Comparison of ENCODE assay signal across 1 cellular context in the genomic region with DNA sequence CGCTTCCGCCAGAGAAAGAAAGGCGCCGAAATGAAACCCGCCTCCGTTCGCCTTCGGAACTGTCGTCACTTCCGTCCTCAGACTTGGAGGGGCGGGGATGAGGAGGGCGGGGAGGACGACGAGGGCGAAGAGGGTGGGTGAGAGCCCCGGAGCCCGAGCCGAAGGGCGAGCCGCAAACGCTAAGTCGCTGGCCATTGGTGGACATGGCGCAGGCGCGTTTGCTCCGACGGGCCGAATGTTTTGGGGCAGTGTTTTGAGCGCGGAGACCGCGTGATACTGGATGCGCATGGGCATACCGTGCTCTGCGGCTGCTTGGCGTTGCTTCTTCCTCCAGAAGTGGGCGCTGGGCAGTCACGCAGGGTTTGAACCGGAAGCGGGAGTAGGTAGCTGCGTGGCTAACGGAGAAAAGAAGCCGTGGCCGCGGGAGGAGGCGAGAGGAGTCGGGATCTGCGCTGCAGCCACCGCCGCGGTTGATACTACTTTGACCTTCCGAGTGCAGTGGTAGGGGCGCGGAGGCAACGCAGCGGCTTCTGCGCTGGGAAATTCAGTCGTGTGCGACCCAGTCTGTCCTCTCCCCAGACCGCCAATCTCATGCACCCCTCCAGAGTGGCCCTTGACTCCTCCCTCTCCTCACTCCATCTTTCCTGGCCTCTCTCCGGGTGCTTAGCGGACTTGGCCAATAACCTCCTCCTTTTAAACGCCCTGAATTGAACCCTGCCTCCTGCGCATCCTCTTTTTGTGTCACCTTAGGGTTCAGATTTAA.
TF ChIP-seq lines count a peak whose summit lies in the region.

Gene ATM, plus strand, starts transcription at position 382 of the 763 bp plus-strand sequence. CDS start 4,558 bp downstream, outside the sequence.

TF ChIP-seq in HepG2, 621 proteins besides CTCF, POLR2A, EP300 and RAD21 (continued from another document and continues in another):
- TF ChIP-seq FOXM1 (CRISPR knock-in tag; IDR thresholded peaks at IDR 0.05) (no peak), ZNF557 (CRISPR knock-in tag; IDR thresholded peaks at IDR 0.05) (no peak), ZBTB21 (CRISPR knock-in tag; IDR thresholded peaks at IDR 0.05) (no peak), ZNF512 (CRISPR knock-in tag; IDR thresholded peaks at IDR 0.05) (no peak), ZNF556 (CRISPR knock-in tag; IDR thresholded peaks at IDR 0.05; ENCODE audit: borderline replicate concordance) (no peak; the same call in none of the 2 replicates), ZBTB14 (CRISPR knock-in tag; IDR thresholded peaks at IDR 0.05) (no peak), ZNF788 (CRISPR knock-in tag; IDR thresholded peaks at IDR 0.05; ENCODE audit: borderline replicate concordance) (no peak; the same call in 1 of the 2 replicates), ZBTB49 (CRISPR knock-in tag; IDR thresholded peaks at IDR 0.05; ENCODE audit: borderline replicate concordance) (no peak), ZGPAT (CRISPR knock-in tag; IDR thresholded peaks at IDR 0.05) (peak; percentile 95), NR3C1 (CRISPR knock-in tag; IDR thresholded peaks at IDR 0.05) (no peak), ZMYM4 (CRISPR knock-in tag; IDR thresholded peaks at IDR 0.05) (peak; percentile 98), TAF1 (CRISPR knock-in tag; IDR thresholded peaks at IDR 0.05) (peak; percentile 81), PBX2 (CRISPR knock-in tag; IDR thresholded peaks at IDR 0.05) (no peak), ZNF816 (CRISPR knock-in tag; IDR thresholded peaks at IDR 0.05; ENCODE audit: borderline replicate concordance) (peak; percentile 92; the same call in 1 of the 2 replicates), PAX8 (CRISPR knock-in tag; IDR thresholded peaks at IDR 0.05; ENCODE audit: borderline replicate concordance) (no peak), FOXO4 (CRISPR knock-in tag; conservative IDR thresholded peaks at IDR 0.05) (no peak), SNAI1 (CRISPR knock-in tag; IDR thresholded peaks at IDR 0.05; ENCODE audit: borderline replicate concordance) (no peak), STAG1 (CRISPR knock-in tag; IDR thresholded peaks at IDR 0.05) (peak; percentile 68), ARID2 (CRISPR knock-in tag; IDR thresholded peaks at IDR 0.05; ENCODE audit: borderline replicate concordance) (peak; percentile 23; the same call in 1 of the 2 replicates), ZNF121 (CRISPR knock-in tag; IDR thresholded peaks at IDR 0.05) (peak; percentile 75), ZNF597 (CRISPR knock-in tag; IDR thresholded peaks at IDR 0.05) (no peak), IKZF5 (CRISPR knock-in tag; IDR thresholded peaks at IDR 0.05) (no peak; the same call in 1 of the 2 replicates), SNAPC4 (CRISPR knock-in tag; IDR thresholded peaks at IDR 0.05) (peak; percentile 62; the same call in 1 of the 2 replicates), DRAP1 (CRISPR knock-in tag; IDR thresholded peaks at IDR 0.05) (peak; percentile 72), ZNF562 (CRISPR knock-in tag; IDR thresholded peaks at IDR 0.05; ENCODE audit: borderline replicate concordance) (no peak), ZFP91 (CRISPR knock-in tag; IDR thresholded peaks at IDR 0.05; ENCODE audit: borderline replicate concordance) (peak; percentile 84; the same call in 1 of the 2 replicates), ZNF317 (CRISPR knock-in tag; IDR thresholded peaks at IDR 0.05) (peak; percentile 33; the same call in 1 of the 2 replicates), HNF4A (CRISPR knock-in tag; IDR thresholded peaks at IDR 0.05) (no peak), PHF5A (CRISPR knock-in tag; IDR thresholded peaks at IDR 0.05; ENCODE audit: low read depth, unreplicated experiment) (no peak)
- TF ChIP-seq, protein P1, sequence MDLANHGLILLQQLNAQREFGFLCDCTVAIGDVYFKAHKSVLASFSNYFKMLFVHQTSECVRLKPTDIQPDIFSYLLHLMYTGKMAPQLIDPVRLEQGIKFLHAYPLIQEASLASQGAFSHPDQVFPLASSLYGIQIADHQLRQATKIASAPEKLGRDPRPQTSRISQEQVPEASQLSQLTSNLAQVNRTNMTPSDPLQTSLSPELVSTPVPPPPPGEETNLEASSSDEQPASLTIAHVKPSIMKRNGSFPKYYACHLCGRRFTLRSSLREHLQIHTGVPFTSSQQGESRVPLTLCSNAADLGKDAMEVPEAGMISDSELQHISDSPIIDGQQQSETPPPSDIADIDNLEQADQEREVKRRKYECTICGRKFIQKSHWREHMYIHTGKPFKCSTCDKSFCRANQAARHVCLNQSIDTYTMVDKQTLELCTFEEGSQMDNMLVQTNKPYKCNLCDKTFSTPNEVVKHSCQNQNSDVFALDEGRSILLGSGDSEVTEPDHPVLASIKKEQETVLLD (CRISPR knock-in tag; IDR thresholded peaks at IDR 0.05; ENCODE audit: low read depth): peak; percentile 59
